ENCODE assay signal across 1 cellular context in genomic region chr2:44955593-44956449, GRCh38.
A peak's percentile ranks its signal among the peaks of the same experiment; 100 is the strongest.
TF ChIP-seq lines count a peak whose summit lies in the region.

No MANE protein-coding gene starts in this region.

TF ChIP-seq in HepG2, 621 proteins besides CTCF, POLR2A, EP300 and RAD21 (continued from another document and continues in another):
- peak; percentile 59; the same call in 1 of the 2 replicates for TF ChIP-seq ZNF691 (CRISPR knock-in tag; IDR thresholded peaks at IDR 0.05; ENCODE audit: borderline replicate concordance, low read depth)
- TF ChIP-seq ZNF713 (CRISPR knock-in tag; IDR thresholded peaks at IDR 0.05), result no peak
- TF ChIP-seq ZSCAN20 (CRISPR knock-in tag; IDR thresholded peaks at IDR 0.05; ENCODE audit: borderline replicate concordance), result no peak
- TF ChIP-seq, protein P1, sequence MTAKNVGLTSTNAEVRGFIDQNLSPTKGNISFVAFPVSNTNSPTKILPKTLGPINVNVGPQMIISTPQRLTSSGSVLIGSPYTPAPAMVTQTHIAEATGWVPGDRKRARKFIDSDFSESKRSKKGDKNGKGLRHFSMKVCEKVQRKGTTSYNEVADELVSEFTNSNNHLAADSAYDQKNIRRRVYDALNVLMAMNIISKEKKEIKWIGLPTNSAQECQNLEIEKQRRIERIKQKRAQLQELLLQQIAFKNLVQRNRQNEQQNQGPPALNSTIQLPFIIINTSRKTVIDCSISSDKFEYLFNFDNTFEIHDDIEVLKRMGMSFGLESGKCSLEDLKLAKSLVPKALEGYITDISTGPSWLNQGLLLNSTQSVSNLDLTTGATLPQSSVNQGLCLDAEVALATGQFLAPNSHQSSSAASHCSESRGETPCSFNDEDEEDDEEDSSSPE (CRISPR knock-in tag; IDR thresholded peaks at IDR 0.05), result peak; percentile 68; the same call in 1 of the 2 replicates
- TF ChIP-seq, protein P2, sequence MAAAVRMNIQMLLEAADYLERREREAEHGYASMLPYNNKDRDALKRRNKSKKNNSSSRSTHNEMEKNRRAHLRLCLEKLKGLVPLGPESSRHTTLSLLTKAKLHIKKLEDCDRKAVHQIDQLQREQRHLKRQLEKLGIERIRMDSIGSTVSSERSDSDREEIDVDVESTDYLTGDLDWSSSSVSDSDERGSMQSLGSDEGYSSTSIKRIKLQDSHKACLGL (CRISPR knock-in tag; IDR thresholded peaks at IDR 0.05), result peak; percentile 87
- 0 out of 2 replicates have a peak, but pooled peaks have one; percentile 38 for TF ChIP-seq ZNF235 (CRISPR knock-in tag; IDR thresholded peaks at IDR 0.05; ENCODE audit: borderline replicate concordance)
- TF ChIP-seq MXD3 (CRISPR knock-in tag; IDR thresholded peaks at IDR 0.05), result peak; percentile 78; the same call in 1 of the 2 replicates
- TF ChIP-seq SSRP1 (CRISPR knock-in tag; IDR thresholded peaks at IDR 0.05), result no peak
- TF ChIP-seq SMAD3 (CRISPR knock-in tag; IDR thresholded peaks at IDR 0.05), result no peak
- TF ChIP-seq KMT2A (CRISPR knock-in tag; IDR thresholded peaks at IDR 0.05), result no peak
- TF ChIP-seq ZFP62 (CRISPR knock-in tag; IDR thresholded peaks at IDR 0.05), result no peak
- TF ChIP-seq CHD4 (IDR thresholded peaks at IDR 0.05; ENCODE audit: borderline replicate concordance, low read length), result no peak
- TF ChIP-seq CEBPG (CRISPR knock-in tag; IDR thresholded peaks at IDR 0.05), result no peak; the same call in 1 of the 2 replicates
- TF ChIP-seq ZNF816 (CRISPR knock-in tag; IDR thresholded peaks at IDR 0.05; ENCODE audit: borderline replicate concordance), result no peak
- TF ChIP-seq, protein P3, sequence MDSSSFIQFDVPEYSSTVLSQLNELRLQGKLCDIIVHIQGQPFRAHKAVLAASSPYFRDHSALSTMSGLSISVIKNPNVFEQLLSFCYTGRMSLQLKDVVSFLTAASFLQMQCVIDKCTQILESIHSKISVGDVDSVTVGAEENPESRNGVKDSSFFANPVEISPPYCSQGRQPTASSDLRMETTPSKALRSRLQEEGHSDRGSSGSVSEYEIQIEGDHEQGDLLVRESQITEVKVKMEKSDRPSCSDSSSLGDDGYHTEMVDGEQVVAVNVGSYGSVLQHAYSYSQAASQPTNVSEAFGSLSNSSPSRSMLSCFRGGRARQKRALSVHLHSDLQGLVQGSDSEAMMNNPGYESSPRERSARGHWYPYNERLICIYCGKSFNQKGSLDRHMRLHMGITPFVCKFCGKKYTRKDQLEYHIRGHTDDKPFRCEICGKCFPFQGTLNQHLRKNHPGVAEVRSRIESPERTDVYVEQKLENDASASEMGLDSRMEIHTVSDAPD (CRISPR knock-in tag; IDR thresholded peaks at IDR 0.05), result peak; percentile 70; the same call in 1 of the 2 replicates
- peak; percentile 70 for TF ChIP-seq PATZ1 (CRISPR knock-in tag; IDR thresholded peaks at IDR 0.05)
- TF ChIP-seq RBM39 (IDR thresholded peaks at IDR 0.05; ENCODE audit: low read depth, low read length, poor library complexity, severe bottlenecking), result peak; percentile 41
- peak; percentile 37; the same call in 1 of the 2 replicates for TF ChIP-seq ZBTB7A (CRISPR knock-in tag; IDR thresholded peaks at IDR 0.05)
- peak; percentile 59; the same call in 1 of the 2 replicates for TF ChIP-seq FOXO1 (CRISPR knock-in tag; IDR thresholded peaks at IDR 0.05)
- TF ChIP-seq ZIK1 (CRISPR knock-in tag; IDR thresholded peaks at IDR 0.05; ENCODE audit: borderline replicate concordance, low read depth), result peak; percentile 42; the same call in 1 of the 2 replicates
- TF ChIP-seq ZNF768 (CRISPR knock-in tag; IDR thresholded peaks at IDR 0.05), result peak; percentile 57; the same call in 1 of the 2 replicates
- TF ChIP-seq MIER3 (CRISPR knock-in tag; IDR thresholded peaks at IDR 0.05; ENCODE audit: borderline replicate concordance), result peak; percentile 45; the same call in 1 of the 2 replicates
- TF ChIP-seq KLF9 (CRISPR knock-in tag; IDR thresholded peaks at IDR 0.05; ENCODE audit: low read depth), result no peak
- TF ChIP-seq, protein P4, sequence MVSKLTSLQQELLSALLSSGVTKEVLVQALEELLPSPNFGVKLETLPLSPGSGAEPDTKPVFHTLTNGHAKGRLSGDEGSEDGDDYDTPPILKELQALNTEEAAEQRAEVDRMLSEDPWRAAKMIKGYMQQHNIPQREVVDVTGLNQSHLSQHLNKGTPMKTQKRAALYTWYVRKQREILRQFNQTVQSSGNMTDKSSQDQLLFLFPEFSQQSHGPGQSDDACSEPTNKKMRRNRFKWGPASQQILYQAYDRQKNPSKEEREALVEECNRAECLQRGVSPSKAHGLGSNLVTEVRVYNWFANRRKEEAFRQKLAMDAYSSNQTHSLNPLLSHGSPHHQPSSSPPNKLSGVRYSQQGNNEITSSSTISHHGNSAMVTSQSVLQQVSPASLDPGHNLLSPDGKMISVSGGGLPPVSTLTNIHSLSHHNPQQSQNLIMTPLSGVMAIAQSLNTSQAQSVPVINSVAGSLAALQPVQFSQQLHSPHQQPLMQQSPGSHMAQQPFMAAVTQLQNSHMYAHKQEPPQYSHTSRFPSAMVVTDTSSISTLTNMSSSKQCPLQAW (CRISPR knock-in tag; IDR thresholded peaks at IDR 0.05), result peak; percentile 34; the same call in 1 of the 2 replicates
- TF ChIP-seq GMEB1 (CRISPR knock-in tag; IDR thresholded peaks at IDR 0.05; ENCODE audit: borderline replicate concordance), result no peak
- TF ChIP-seq ZBTB33 (CRISPR knock-in tag; IDR thresholded peaks at IDR 0.05), result 0 out of 2 replicates have a peak, but pooled peaks have one; percentile 24
- TF ChIP-seq ZNF350 (CRISPR knock-in tag; IDR thresholded peaks at IDR 0.05; ENCODE audit: borderline replicate concordance, low read depth), result no peak; the same call in 1 of the 2 replicates
- TF ChIP-seq ZNF24 (IDR thresholded peaks at IDR 0.05), result no peak
- no peak; the same call in 1 of the 2 replicates for TF ChIP-seq TIGD3 (CRISPR knock-in tag; IDR thresholded peaks at IDR 0.05; ENCODE audit: borderline replicate concordance)
- peak; percentile 48; the same call in 1 of the 2 replicates for TF ChIP-seq HIC2 (CRISPR knock-in tag; IDR thresholded peaks at IDR 0.05; ENCODE audit: low read depth)
- TF ChIP-seq, protein P5, sequence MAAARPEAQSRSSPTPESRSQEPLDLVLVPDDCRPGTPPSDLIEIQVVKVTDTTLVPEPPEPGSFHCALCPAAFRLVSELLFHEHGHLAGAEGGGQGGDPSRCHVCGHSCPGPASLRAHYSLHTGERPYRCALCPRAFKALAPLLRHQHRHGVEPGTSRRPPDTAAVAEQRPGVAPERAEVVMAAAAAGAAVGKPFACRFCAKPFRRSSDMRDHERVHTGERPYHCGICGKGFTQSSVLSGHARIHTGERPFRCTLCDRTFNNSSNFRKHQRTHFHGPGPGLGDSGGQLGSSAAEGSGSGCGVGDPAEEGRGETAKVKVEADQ (CRISPR knock-in tag; IDR thresholded peaks at IDR 0.05; ENCODE audit: borderline replicate concordance), result no peak
- TF ChIP-seq THRA (CRISPR knock-in tag; IDR thresholded peaks at IDR 0.05; ENCODE audit: borderline replicate concordance), result 0 out of 2 replicates have a peak, but pooled peaks have one; percentile 40
- no peak for TF ChIP-seq ZBTB14 (CRISPR knock-in tag; IDR thresholded peaks at IDR 0.05)
- peak; percentile 44; the same call in 1 of the 2 replicates for TF ChIP-seq HOXD1 (CRISPR knock-in tag; IDR thresholded peaks at IDR 0.05)
- no peak for TF ChIP-seq ZSCAN22 (CRISPR knock-in tag; IDR thresholded peaks at IDR 0.05)
- peak; percentile 36; the same call in 1 of the 2 replicates for TF ChIP-seq SIX4 (CRISPR knock-in tag; IDR thresholded peaks at IDR 0.05)
